8 cellular contexts compared by ENCODE assay signal in the genomic region with DNA sequence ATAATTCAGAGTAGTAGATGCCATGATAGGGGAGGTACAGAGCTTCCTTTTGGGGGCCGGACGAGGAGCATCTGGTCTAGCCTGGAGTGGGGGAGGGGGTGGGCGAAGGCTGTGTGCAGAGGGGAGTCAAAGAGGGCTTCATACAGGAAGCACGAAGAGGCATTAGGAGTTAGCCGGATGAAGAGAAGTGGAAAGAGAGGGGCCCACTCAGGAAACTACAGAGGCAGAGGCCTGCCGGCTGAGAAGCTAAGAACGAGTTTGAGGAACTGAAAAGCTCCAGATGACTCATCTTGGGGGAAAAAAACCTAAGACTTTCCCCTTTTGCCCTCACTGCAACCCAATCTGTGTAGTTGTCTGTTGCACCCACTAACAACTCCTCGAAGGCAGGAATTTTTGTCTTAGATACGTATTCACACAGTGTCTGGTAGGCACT. TPM values are rescaled to one million over a fixed set of nuclear protein-coding genes. Genes with fewer than 3 reads are reported as not detected.
DNase-seq lines count a peak whose midpoint lies in the region; ATAC-seq and TF ChIP-seq lines count a peak whose summit lies in the region.

No MANE protein-coding gene starts in this region.

- H3K27ac ChIP-seq in OCI-LY3 (ENCODE audit: low read length) (peak overlapping the region; percentile 95), prostate gland (peak overlapping the region; percentile 92 to 93), uterus (peak overlapping the region; percentile 92 to 96)

- peak overlapping the region; percentile 91 for H3K27ac Mint-ChIP-seq in activated T-helper 2 cell treated with anti-CD3 and anti-CD28 coated beads, Interferon-gamma antibody, Interleukin-2, Interleukin-4, amounts not matched to agents 10 μg/mL and 5 μg/mL and 100 μg/mL, durations not matched to agents 14 hours and 24 hours and 36 hours

- intact Hi-C loops in activated T-helper 2 cell treated with anti-CD3 and anti-CD28 coated beads, Interferon-gamma antibody, Interleukin-2, Interleukin-4, amounts not matched to agents 10 μg/mL and 5 μg/mL and 100 μg/mL, durations not matched to agents 14 hours and 24 hours and 36 hours (cut with micrococcal nuclease): loop anchor here (1.0 to 10.0 kb wide), 9 partner anchors 29 to 699 kb away; partner anchors contain the start of genes ABCC10, CUL7, GTPBP2 and KLC4
- intact Hi-C loops in prostate gland (cut with DNase I) (no loop called here), uterus (cut with DNase I; ENCODE audit: low total_unique reads) (loop anchor here (10.0 kb wide), 1 partner anchor 55 kb away; the partner anchor contains the start of gene PPP2R5D)

- H3K36me3 ChIP-seq in OCI-LY3 (replicated peaks; ENCODE audit: low read depth, low read length) (peaks cover 40% of the 10 kb centered on the region), prostate gland (no peaks in the 10 kb centered on the region), uterus (no peaks in the 10 kb centered on the region)

- TF ChIP-seq POLR2A in prostate gland (IDR thresholded peaks at IDR 0.05) (no peak), uterus (IDR thresholded peaks at IDR 0.05) (no peak)

- H3K79me2 ChIP-seq in OCI-LY3 (ENCODE audit: low read length): peaks cover 49% of the 10 kb centered on the region

- H3K4me1 ChIP-seq in OCI-LY3 (ENCODE audit: low read length): peaks cover 46% of the 10 kb centered on the region
- H3K4me1 ChIP-seq in prostate gland (replicated peaks): peaks cover 6% of the 10 kb centered on the region
- no peaks in the 10 kb centered on the region for H3K4me1 ChIP-seq in uterus

- H3K9ac ChIP-seq in OCI-LY3 (ENCODE audit: low read length): peak overlapping the region; percentile 97

- H2AFZ ChIP-seq in OCI-LY3 (ENCODE audit: low read depth, low read length): no peak overlapping the region

- H3K27me3 Mint-ChIP-seq in activated T-helper 2 cell treated with anti-CD3 and anti-CD28 coated beads, Interferon-gamma antibody, Interleukin-2, Interleukin-4, amounts not matched to agents 10 μg/mL and 5 μg/mL and 100 μg/mL, durations not matched to agents 14 hours and 24 hours and 36 hours (ENCODE audit: low read depth): no peaks in the 10 kb centered on the region

- H3K27me3 ChIP-seq in OCI-LY3 (ENCODE audit: low read depth, low read length) (no peaks in the 10 kb centered on the region), prostate gland (replicated peaks; ENCODE audit: insufficient read depth) (no peaks in the 10 kb centered on the region), uterus (no peaks in the 10 kb centered on the region)

- peak overlapping the region; percentile 93 for H3K4me2 ChIP-seq in OCI-LY3 (ENCODE audit: low read length)

- peaks cover 44% of the 10 kb centered on the region for H4K20me1 ChIP-seq in OCI-LY3 (ENCODE audit: insufficient read depth, low read length)

- TF ChIP-seq CTCF in OCI-LY3 (IDR thresholded peaks at IDR 0.05; ENCODE audit: low read depth, low read length): no peak
- no peak for TF ChIP-seq CTCF in prostate gland (IDR thresholded peaks at IDR 0.05)
- no peak for TF ChIP-seq CTCF in uterus (IDR thresholded peaks at IDR 0.05)

- no peaks in the 10 kb centered on the region for H3K9me3 Mint-ChIP-seq in activated T-helper 2 cell treated with anti-CD3 and anti-CD28 coated beads, Interferon-gamma antibody, Interleukin-2, Interleukin-4, amounts not matched to agents 10 μg/mL and 5 μg/mL and 100 μg/mL, durations not matched to agents 14 hours and 24 hours and 36 hours

- H3K4me3 Mint-ChIP-seq in activated T-helper 2 cell treated with anti-CD3 and anti-CD28 coated beads, Interferon-gamma antibody, Interleukin-2, Interleukin-4, amounts not matched to agents 10 μg/mL and 5 μg/mL and 100 μg/mL, durations not matched to agents 14 hours and 24 hours and 36 hours (ENCODE audit: low read depth): peak overlapping the region; percentile 96

- H3K4me3 ChIP-seq in OCI-LY3 (ENCODE audit: low read length): peak overlapping the region; percentile 86
- H3K4me3 ChIP-seq in prostate gland: peak overlapping the region; percentile 65 to 66
- H3K4me3 ChIP-seq in uterus: peak overlapping the region; percentile 82 to 98

- H3K4me1 Mint-ChIP-seq in activated T-helper 2 cell treated with anti-CD3 and anti-CD28 coated beads, Interferon-gamma antibody, Interleukin-2, Interleukin-4, amounts not matched to agents 10 μg/mL and 5 μg/mL and 100 μg/mL, durations not matched to agents 14 hours and 24 hours and 36 hours (ENCODE audit: low read depth): peaks cover 34% of the 10 kb centered on the region

- DNase-seq in AG08395 (ENCODE audit: low spot score) (peak; percentile 48), glomerular visceral epithelial cell (ENCODE audit: extremely low spot score) (peak; percentile 69), prostate gland (ENCODE audit: low spot score) (no peak), uterus (no peak)
- DNase-seq in activated T-helper 2 cell treated with anti-CD3 and anti-CD28 coated beads, Interferon-gamma antibody, Interleukin-2, Interleukin-4, amounts not matched to agents 10 μg/mL and 5 μg/mL and 100 μg/mL, durations not matched to agents 14 hours and 24 hours and 36 hours (ENCODE audit: low spot score): peak; percentile 52

- ATAC-seq in GM18858 (IDR thresholded peaks at IDR 0.05; ENCODE audit: unreplicated experiment) (peak; percentile 49), HG03095 (IDR thresholded peaks at IDR 0.05; ENCODE audit: unreplicated experiment) (peak; percentile 52)

- H3K9me3 ChIP-seq in OCI-LY3 (ENCODE audit: insufficient read depth, low read length): no peaks in the 10 kb centered on the region
- H3K9me3 ChIP-seq in prostate gland: no peaks in the 10 kb centered on the region
- H3K9me3 ChIP-seq in uterus: no peaks in the 10 kb centered on the region

- under 1% methylated on average over 9 of the region's 9 CpGs for WGBS in prostate gland

- peaks cover 38% of the 10 kb centered on the region for H3K36me3 Mint-ChIP-seq in activated T-helper 2 cell treated with anti-CD3 and anti-CD28 coated beads, Interferon-gamma antibody, Interleukin-2, Interleukin-4, amounts not matched to agents 10 μg/mL and 5 μg/mL and 100 μg/mL, durations not matched to agents 14 hours and 24 hours and 36 hours (ENCODE audit: low read depth)

RNA-seq across cellular contexts. Expression of gene CNPY3, which starts 0.7 kb away (rescaled TPM):
- 51.3 and 53.1 TPM in 2 replicates for total RNA-seq in activated T-helper 2 cell treated with anti-CD3 and anti-CD28 coated beads, Interferon-gamma antibody, Interleukin-2, Interleukin-4, amounts not matched to agents 10 μg/mL and 5 μg/mL and 100 μg/mL, durations not matched to agents 14 hours and 24 hours and 36 hours
- 10 to 100 TPM; 52.3 to 68.5 TPM for total RNA-seq in prostate gland
- 100 to 1,000 TPM in 1 of 4 donors, 10 to 100 TPM in 3; 23.2 to 130 (median 39.1) TPM for total RNA-seq in uterus

RNA-seq across cellular contexts. Expression of gene PTCRA, which starts 14.1 kb away (rescaled TPM):
- not detected in 2 replicates for total RNA-seq in activated T-helper 2 cell treated with anti-CD3 and anti-CD28 coated beads, Interferon-gamma antibody, Interleukin-2, Interleukin-4, amounts not matched to agents 10 μg/mL and 5 μg/mL and 100 μg/mL, durations not matched to agents 14 hours and 24 hours and 36 hours
- total RNA-seq in prostate gland (not detected), uterus (1 to 10 TPM in 1 of 4 donors, not detected in 3; 2.0 TPM)

RNA-seq across cellular contexts. Expression of gene GNMT, which starts 30.6 kb away (rescaled TPM):
- total RNA-seq in activated T-helper 2 cell treated with anti-CD3 and anti-CD28 coated beads, Interferon-gamma antibody, Interleukin-2, Interleukin-4, amounts not matched to agents 10 μg/mL and 5 μg/mL and 100 μg/mL, durations not matched to agents 14 hours and 24 hours and 36 hours: 0.62 and 0.69 TPM in 2 replicates
- 10 to 100 TPM; 14.7 to 85.9 TPM for total RNA-seq in prostate gland
- total RNA-seq in uterus: 1 to 10 TPM in 1 of 4 donors, not detected in 3; 1.7 TPM

RNA-seq across cellular contexts. Expression of gene PEX6, which starts 49.0 kb away (rescaled TPM):
- 26.0 and 27.8 TPM in 2 replicates for total RNA-seq in activated T-helper 2 cell treated with anti-CD3 and anti-CD28 coated beads, Interferon-gamma antibody, Interleukin-2, Interleukin-4, amounts not matched to agents 10 μg/mL and 5 μg/mL and 100 μg/mL, durations not matched to agents 14 hours and 24 hours and 36 hours
- total RNA-seq in prostate gland (10 to 100 TPM; 23.9 to 57.9 TPM), uterus (10 to 100 TPM; 19.2 to 38.2 (median 23.1) TPM)

RNA-seq across cellular contexts. Expression of gene RPL7L1, which starts 50.5 kb away (rescaled TPM):
- 149 and 151 TPM in 2 replicates for total RNA-seq in activated T-helper 2 cell treated with anti-CD3 and anti-CD28 coated beads, Interferon-gamma antibody, Interleukin-2, Interleukin-4, amounts not matched to agents 10 μg/mL and 5 μg/mL and 100 μg/mL, durations not matched to agents 14 hours and 24 hours and 36 hours
- total RNA-seq in prostate gland (10 to 100 TPM; 79.0 to 79.8 TPM), uterus (100 to 1,000 TPM in 1 of 4 donors, 10 to 100 TPM in 3; 62.9 to 123 (median 82.1) TPM)

Comparison
In these comparisons a context has a peak if more than half of its experiments do, and no peak if none do; other contexts are left out.
1. DNase-seq: peak in AG08395 (single experiment), activated T-helper 2 cell treated with anti-CD3 and anti-CD28 coated beads, Interferon-gamma antibody, Interleukin-2, Interleukin-4, amounts not matched to agents 10 μg/mL and 5 μg/mL and 100 μg/mL, durations not matched to agents 14 hours and 24 hours and 36 hours (single experiment) and glomerular visceral epithelial cell (single experiment); none in prostate gland (single experiment) and uterus (0 of 2).
2. Peak in every context shown above with its lines, with median percentiles within 50 percentile points of each other: H3K27ac ChIP-seq and H3K4me3 ChIP-seq.